ENCODE assay signal across 8 cellular contexts in genomic region chr7:155299539-155300202, GRCh38. TPM values are rescaled to one million over a fixed set of nuclear protein-coding genes. Genes with fewer than 3 reads are reported as not detected.
DNase-seq lines count a peak whose midpoint lies in the region; ATAC-seq, FAIRE-seq and TF ChIP-seq lines count a peak whose summit lies in the region.

No MANE protein-coding gene starts in this region.

- H3K4me3 ChIP-seq in AG04450 (ENCODE audit: low read depth, low read length) (peak overlapping the region; percentile 73), skeletal muscle cell (ENCODE audit: low read depth, low read length) (peak overlapping the region; percentile 94)

- peak; percentile 10 for ATAC-seq in GM21529 (IDR thresholded peaks at IDR 0.05; ENCODE audit: unreplicated experiment)
- ATAC-seq in activated CD8-positive, alpha-beta T cell treated with anti-CD3 and anti-CD28 coated beads, Interleukin-2, amount 10 ng/mL, durations not matched to agents 7 days and 5 days, result no peak
- ATAC-seq in foreskin keratinocyte, result no peak

- CTCF ChIA-PET in AG04450 (lab: Charles Lee), result interaction anchor here (1.7 to 7.2 kb wide), 4 partner anchors 45 to 372 kb away, joined by 5 to 48 read pairs (median 7); no protein-coding TSS in a partner anchor
- CTCF ChIA-PET in activated CD8-positive, alpha-beta T cell treated with anti-CD3 and anti-CD28 coated beads, Interleukin-2, amount 10 ng/mL, durations not matched to agents 7 days and 5 days (lab: Charles Lee), result interaction anchor here (1.0 to 3.4 kb wide), 9 partner anchors 10 to 372 kb away, joined by 3 to 19 read pairs (median 5); no protein-coding TSS in a partner anchor

- H3K4me1 Mint-ChIP-seq in activated CD8-positive, alpha-beta T cell treated with anti-CD3 and anti-CD28 coated beads, Interleukin-2, amount 10 ng/mL, durations not matched to agents 7 days and 5 days (ENCODE audit: low read depth), result peaks cover 56% of the 10 kb centered on the region

- POLR2A ChIA-PET in AG04450 (lab: Yijun Ruan, JAX), result interaction anchor here (3.1 kb wide), 1 partner anchor 94 kb away, joined by 14 read pairs; no protein-coding TSS in a partner anchor
- POLR2A ChIA-PET in activated CD8-positive, alpha-beta T cell treated with anti-CD3 and anti-CD28 coated beads, Interleukin-2, amount 10 ng/mL, durations not matched to agents 7 days and 5 days (lab: Charles Lee), result interaction anchor here (0.7 to 5.5 kb wide), 11 partner anchors 14 to 371 kb away, joined by 3 to 106 read pairs (median 10); partner anchors contain the start of gene PAXIP1

- H3K9me3 ChIP-seq in AG04450 (ENCODE audit: control insufficient read depth, insufficient read depth, low read length), result no peaks in the 10 kb centered on the region

- TF ChIP-seq CTCF in AG04450 (IDR thresholded peaks at IDR 0.05; ENCODE audit: low read depth, low read length) (no peak), foreskin keratinocyte (conservative IDR thresholded peaks at IDR 0.05) (no peak)

- H3K36me3 Mint-ChIP-seq in activated CD8-positive, alpha-beta T cell treated with anti-CD3 and anti-CD28 coated beads, Interleukin-2, amount 10 ng/mL, durations not matched to agents 7 days and 5 days (ENCODE audit: low read depth), result peaks cover 56% of the 10 kb centered on the region

- no peak for FAIRE-seq in GM19239 (lab: Jason Lieb, UNC)

- no peaks in the 10 kb centered on the region for H3K27me3 ChIP-seq in AG04450 (ENCODE audit: control insufficient read depth, insufficient read depth, low read length)
- no peaks in the 10 kb centered on the region for H3K27me3 ChIP-seq in foreskin keratinocyte

- H3K9me3 Mint-ChIP-seq in activated CD8-positive, alpha-beta T cell treated with anti-CD3 and anti-CD28 coated beads, Interleukin-2, amount 10 ng/mL, durations not matched to agents 7 days and 5 days (ENCODE audit: insufficient read depth), result no peaks in the 10 kb centered on the region

- DNase-seq in AG04450 (ENCODE audit: low read depth, low spot score) (no peak), foreskin keratinocyte (no peak), skeletal muscle cell (ENCODE audit: low read depth) (no peak), glomerular visceral epithelial cell (ENCODE audit: extremely low spot score) (no peak), GM19239 (ENCODE audit: insufficient read length, low spot score) (no peak)
- peak; percentile 56 for DNase-seq in activated CD8-positive, alpha-beta T cell treated with anti-CD3 and anti-CD28 coated beads, Interleukin-2, amount 10 ng/mL, durations not matched to agents 7 days and 5 days
- DNase-seq in stimulated activated naive CD4-positive, alpha-beta T cell treated with Interleukin-2 at 50 U/mL for 16 hours (lab: John Stamatoyannopoulos, UW), result no peak

- peak overlapping the region; percentile 95 for H3K4me3 Mint-ChIP-seq in activated CD8-positive, alpha-beta T cell treated with anti-CD3 and anti-CD28 coated beads, Interleukin-2, amount 10 ng/mL, durations not matched to agents 7 days and 5 days

- peaks cover 27% of the 10 kb centered on the region for H3K4me1 ChIP-seq in foreskin keratinocyte

- H3K27ac Mint-ChIP-seq in activated CD8-positive, alpha-beta T cell treated with anti-CD3 and anti-CD28 coated beads, Interleukin-2, amount 10 ng/mL, durations not matched to agents 7 days and 5 days, result peak overlapping the region; percentile 97

- H3K27ac ChIP-seq in AG04450 (ENCODE audit: low read depth, low read length), result peak overlapping the region; percentile 40
- peak overlapping the region; percentile 97 for H3K27ac ChIP-seq in foreskin keratinocyte

- no peaks in the 10 kb centered on the region for H3K27me3 Mint-ChIP-seq in activated CD8-positive, alpha-beta T cell treated with anti-CD3 and anti-CD28 coated beads, Interleukin-2, amount 10 ng/mL, durations not matched to agents 7 days and 5 days (ENCODE audit: low read depth)

RNA-seq across cellular contexts. Expression of gene INSIG1, which starts 2.0 kb away (rescaled TPM):
- 26.5 and 29.4 TPM in 2 replicates for polyA plus RNA-seq in AG04450 (2011; rRNA removed)
- 22.4 and 24.6 TPM in 2 replicates for polyA minus RNA-seq in AG04450 (2011; rRNA and poly(A)+ RNA removed)
- total RNA-seq in activated CD8-positive, alpha-beta T cell treated with anti-CD3 and anti-CD28 coated beads, Interleukin-2, amount 10 ng/mL, durations not matched to agents 7 days and 5 days, result 10 to 100 TPM; 83.9 to 89.1 TPM
- total RNA-seq in foreskin keratinocyte, result 184 and 210 TPM in 2 replicates
- polyA plus RNA-seq in foreskin keratinocyte, result 88.5 and 92.0 TPM in 2 replicates
